ENCODE assay signal across 8 cellular contexts in genomic region chr1:219812491-219813221, GRCh38.
DNase-seq lines count a peak whose midpoint lies in the region; ATAC-seq, FAIRE-seq and TF ChIP-seq lines count a peak whose summit lies in the region.

No MANE protein-coding gene starts in this region.

- in situ Hi-C loops in Panc1 (cut with HindIII; ENCODE audit: low pct_unique_long_range_greater_than_20kb, low sequenced_read_pairs): no loop called here

- no peaks in the 10 kb centered on the region for H3K4me1 ChIP-seq in Panc1 (ENCODE audit: control insufficient read depth, insufficient read depth, low read length)

- intact Hi-C loops in Panc1 (cut with micrococcal nuclease; ENCODE audit: unreplicated experiment): loop anchor here (5.0 to 10.0 kb wide), 4 partner anchors 150 to 1638 kb away; no protein-coding TSS in a partner anchor

- H3K36me3 ChIP-seq in MG63 (no peaks in the 10 kb centered on the region), Panc1 (ENCODE audit: control insufficient read depth, insufficient read depth, low read length) (no peaks in the 10 kb centered on the region)

- CTCF ChIA-PET in Panc1 (lab: Charles Lee): interaction anchor here (0.5 to 0.6 kb wide), 5 partner anchors 15 to 1466 kb away, joined by 3 to 8 read pairs (median 4); no protein-coding TSS in a partner anchor

- H3K27ac ChIP-seq in Panc1 (ENCODE audit: low read length): no peak overlapping the region

- H3K4me3 Mint-ChIP-seq in HFFc6 (no peak overlapping the region), memory B cell (no peak overlapping the region)

- peak; percentile 75 for TF ChIP-seq CTCF in GM12874 (IDR thresholded peaks at IDR 0.05; ENCODE audit: insufficient read depth, low read depth, low read length)
- peak; percentile 76; the same call in 1 of the 2 replicates for TF ChIP-seq CTCF in HFFc6 (IDR thresholded peaks at IDR 0.05)
- peak; percentile 85 for TF ChIP-seq CTCF in Panc1 (IDR thresholded peaks at IDR 0.05)

- H3K27me3 Mint-ChIP-seq in HFFc6 (ENCODE audit: insufficient read depth) (no peaks in the 10 kb centered on the region), memory B cell (peaks cover 8% of the 10 kb centered on the region)

- H3K27ac Mint-ChIP-seq in HFFc6 (no peak overlapping the region), memory B cell (no peak overlapping the region)

- H3K4me3 ChIP-seq in MG63 (no peak overlapping the region), Panc1 (ENCODE audit: low read depth in 2 of 2, low read length in 2 of 2) (no peak overlapping the region)

- H3K9me3 ChIP-seq in MG63 (no peaks in the 10 kb centered on the region), Panc1 (ENCODE audit: control insufficient read depth, insufficient read depth, low read depth, low read length) (no peaks in the 10 kb centered on the region)

- BruUV-seq in Panc1 (replicated peaks; lab: Mats Ljungman, UMichigan): no TSS peak

- ATAC-seq in Panc1 (peak; percentile 93), memory B cell (ENCODE audit: low read depth) (peak; percentile 58)

- H3K36me3 Mint-ChIP-seq in HFFc6 (ENCODE audit: low read depth): no peaks in the 10 kb centered on the region
- H3K36me3 Mint-ChIP-seq in memory B cell: no peaks in the 10 kb centered on the region

- POLR2A ChIA-PET in Panc1 (lab: Charles Lee): no interaction called here

- peaks cover 18% of the 10 kb centered on the region for H3K27me3 ChIP-seq in MG63
- H3K27me3 ChIP-seq in Panc1 (ENCODE audit: control insufficient read depth, insufficient read depth, low read length): peaks cover 39% of the 10 kb centered on the region

- no peaks in the 10 kb centered on the region for H3K4me1 Mint-ChIP-seq in HFFc6 (ENCODE audit: low read depth)
- no peaks in the 10 kb centered on the region for H3K4me1 Mint-ChIP-seq in memory B cell

- DNase-seq in A172 (ENCODE audit: low spot score) (peak; percentile 91), HFFc6 (peak; percentile 67), MG63 (peak; percentile 55), Panc1 (ENCODE audit: low read depth, low spot score) (peak; percentile 57), memory B cell (ENCODE audit: low spot score in 2 of 2) (peak in 1 of 2 donors; percentile 14), cortex of kidney (lab: John Stamatoyannopoulos, UW) (no peak)

- FAIRE-seq in endometrium (lab: Jason Lieb, UNC): peak; percentile 91

- H3K9me3 Mint-ChIP-seq in HFFc6 (no peaks in the 10 kb centered on the region; the same call in 1 of the 2 replicates), memory B cell (no peaks in the 10 kb centered on the region)
